In genomic region chr1:32107742-32108661, GRCh38 we compare ENCODE assay signal across 1 cellular context.
TF ChIP-seq lines count a peak whose summit lies in the region.

KPNA6 (plus strand) TSS chr1:32108056; CDS start chr1:32108131, 75 bp downstream.

TF ChIP-seq in GM12878, 131 proteins besides CTCF, POLR2A, EP300 and RAD21 (continued from another document):
- TF ChIP-seq CUX1 (IDR thresholded peaks at IDR 0.05; ENCODE audit: insufficient replicate concordance, low read depth, low read length) = peak; percentile 62
- TF ChIP-seq FOXM1 (IDR thresholded peaks at IDR 0.05; ENCODE audit: low read depth, low read length) = no peak
- no peak for TF ChIP-seq SPI1 (IDR thresholded peaks at IDR 0.05; ENCODE audit: borderline replicate concordance, insufficient read depth, low read depth, low read length)
- TF ChIP-seq CREM (IDR thresholded peaks at IDR 0.05; ENCODE audit: low read depth) = peak; percentile 42
- no peak for TF ChIP-seq POU2F2 (IDR thresholded peaks at IDR 0.05; ENCODE audit: borderline replicate concordance, low read depth, low read length)
- TF ChIP-seq ZNF687 (IDR thresholded peaks at IDR 0.05) = no peak
- no peak for TF ChIP-seq JUNB (IDR thresholded peaks at IDR 0.05)
- TF ChIP-seq CBX3 (IDR thresholded peaks at IDR 0.05; ENCODE audit: borderline replicate concordance, low read depth) = no peak
- peak; percentile 33 to 37; a peak in 3 of 4 replicates for TF ChIP-seq IKZF2 (IDR thresholded peaks at IDR 0.05)
- no peak for TF ChIP-seq KDM1A (IDR thresholded peaks at IDR 0.05; ENCODE audit: borderline replicate concordance)
- no peak for TF ChIP-seq CHD4 (IDR thresholded peaks at IDR 0.05)
- TF ChIP-seq BACH1 (IDR thresholded peaks at IDR 0.05; ENCODE audit: borderline replicate concordance) = no peak
- TF ChIP-seq ZNF274 (IDR thresholded peaks at IDR 0.05; ENCODE audit: insufficient read depth, insufficient read length) = no peak
- no peak for TF ChIP-seq MTA2 (IDR thresholded peaks at IDR 0.05; ENCODE audit: low read depth)
- TF ChIP-seq SMAD5 (IDR thresholded peaks at IDR 0.05; ENCODE audit: low read depth) = peak; percentile 61; the same call in 1 of the 2 replicates
- TF ChIP-seq SIX5 (IDR thresholded peaks at IDR 0.05; ENCODE audit: low read depth, low read length, severe bottlenecking) = peak; percentile 51
- no peak for TF ChIP-seq GABPA (IDR thresholded peaks at IDR 0.05; ENCODE audit: low read depth)
- TF ChIP-seq STAT3 (IDR thresholded peaks at IDR 0.05; ENCODE audit: low read depth, low read length) = no peak
- no peak for TF ChIP-seq CEBPZ (IDR thresholded peaks at IDR 0.05; ENCODE audit: low read depth, low read length)
- 0 out of 2 replicates have a peak, but pooled peaks have one; percentile 11 for TF ChIP-seq RFX5 (IDR thresholded peaks at IDR 0.05; ENCODE audit: low read depth, low read length)
- peak; percentile 64; the same call in 1 of the 2 replicates for TF ChIP-seq TAF1 (IDR thresholded peaks at IDR 0.05; ENCODE audit: borderline replicate concordance, low read depth, low read length)
- no peak for TF ChIP-seq PRDM15 (CRISPR knock-in tag; IDR thresholded peaks at IDR 0.05)
